Comparison of ENCODE assay signal across 12 cellular contexts in genomic region chr12:117076410-117077372, GRCh38. TPM values are rescaled to one million over a fixed set of nuclear protein-coding genes. Genes with fewer than 3 reads are reported as not detected.
A peak's percentile ranks its signal among the peaks of the same experiment; 100 is the strongest.
DNase-seq lines count a peak whose midpoint lies in the region; ATAC-seq and TF ChIP-seq lines count a peak whose summit lies in the region.
"Had no signal": no experiment of that assay in that cellular context is flagged by ENCODE, and none has a peak within 500 bp of the region (broad histone marks: within the 10 kb centered on the region; RNA-seq: fewer than 3 reads in every experiment).

No MANE protein-coding gene starts in this region.

- H3K27me3 Mint-ChIP-seq in activated naive CD8-positive, alpha-beta T cell treated with anti-CD3 and anti-CD28 coated beads, Interleukin-2, amount 10 ng/mL, durations not matched to agents 7 days and 5 days: no peaks in the 10 kb centered on the region
- H3K27me3 Mint-ChIP-seq in activated naive CD8-positive, alpha-beta T cell treated with anti-CD3 and anti-CD28 coated beads for 36 hours: no peaks in the 10 kb centered on the region
- no peaks in the 10 kb centered on the region for H3K27me3 Mint-ChIP-seq in dendritic cell treated with granulocyte-macrophage colony-stimulating factor and Interleukin-4, amounts not matched to agents 40 ng/mL and 50 ng/mL, for 4 days
- H3K27me3 Mint-ChIP-seq in type B pancreatic cell (no peaks in the 10 kb centered on the region), progenitor cell of endocrine pancreas (no peaks in the 10 kb centered on the region)
- H3K27me3 Mint-ChIP-seq in activated T-cell treated with anti-CD3 and anti-CD28 coated beads, Interleukin-2, amount 50 U/mL, for 4 hours (ENCODE audit: low read depth): no peaks in the 10 kb centered on the region

- H3K4me1 Mint-ChIP-seq in activated naive CD8-positive, alpha-beta T cell treated with anti-CD3 and anti-CD28 coated beads, Interleukin-2, amount 10 ng/mL, durations not matched to agents 7 days and 5 days: peaks cover 15% of the 10 kb centered on the region
- H3K4me1 Mint-ChIP-seq in activated naive CD8-positive, alpha-beta T cell treated with anti-CD3 and anti-CD28 coated beads for 36 hours: peaks cover 6% of the 10 kb centered on the region
- H3K4me1 Mint-ChIP-seq in dendritic cell treated with granulocyte-macrophage colony-stimulating factor and Interleukin-4, amounts not matched to agents 40 ng/mL and 50 ng/mL, for 4 days (ENCODE audit: low read depth): peaks cover 18% of the 10 kb centered on the region
- peaks cover 11% of the 10 kb centered on the region for H3K4me1 Mint-ChIP-seq in type B pancreatic cell (ENCODE audit: unreplicated experiment)
- peaks cover 3% of the 10 kb centered on the region for H3K4me1 Mint-ChIP-seq in activated T-cell treated with anti-CD3 and anti-CD28 coated beads, Interleukin-2, amount 50 U/mL, for 4 hours (ENCODE audit: low read depth)
- H3K4me1 Mint-ChIP-seq in progenitor cell of endocrine pancreas (ENCODE audit: low read depth): peaks cover 1% of the 10 kb centered on the region

- peaks cover 9% of the 10 kb centered on the region for H3K36me3 Mint-ChIP-seq in activated naive CD8-positive, alpha-beta T cell treated with anti-CD3 and anti-CD28 coated beads, Interleukin-2, amount 10 ng/mL, durations not matched to agents 7 days and 5 days
- no peaks in the 10 kb centered on the region for H3K36me3 Mint-ChIP-seq in activated naive CD8-positive, alpha-beta T cell treated with anti-CD3 and anti-CD28 coated beads for 36 hours
- no peaks in the 10 kb centered on the region for H3K36me3 Mint-ChIP-seq in dendritic cell treated with granulocyte-macrophage colony-stimulating factor and Interleukin-4, amounts not matched to agents 40 ng/mL and 50 ng/mL, for 4 days (ENCODE audit: low read depth)
- H3K36me3 Mint-ChIP-seq in type B pancreatic cell: no peaks in the 10 kb centered on the region
- no peaks in the 10 kb centered on the region for H3K36me3 Mint-ChIP-seq in activated T-cell treated with anti-CD3 and anti-CD28 coated beads, Interleukin-2, amount 50 U/mL, for 4 hours (ENCODE audit: insufficient read depth)
- H3K36me3 Mint-ChIP-seq in progenitor cell of endocrine pancreas (ENCODE audit: insufficient read depth): no peaks in the 10 kb centered on the region

- peak overlapping the region; percentile 74 for H3K27ac Mint-ChIP-seq in activated naive CD8-positive, alpha-beta T cell treated with anti-CD3 and anti-CD28 coated beads, Interleukin-2, amount 10 ng/mL, durations not matched to agents 7 days and 5 days
- no peak overlapping the region for H3K27ac Mint-ChIP-seq in activated naive CD8-positive, alpha-beta T cell treated with anti-CD3 and anti-CD28 coated beads for 36 hours
- peak overlapping the region; percentile 41 for H3K27ac Mint-ChIP-seq in dendritic cell treated with granulocyte-macrophage colony-stimulating factor and Interleukin-4, amounts not matched to agents 40 ng/mL and 50 ng/mL, for 4 days
- peak overlapping the region; percentile 52 for H3K27ac Mint-ChIP-seq in type B pancreatic cell
- H3K27ac Mint-ChIP-seq in progenitor cell of endocrine pancreas: no peak overlapping the region

- TF ChIP-seq CTCF in type B pancreatic cell (conservative IDR thresholded peaks at IDR 0.05): no peak
- TF ChIP-seq CTCF in progenitor cell of endocrine pancreas (IDR thresholded peaks at IDR 0.05; ENCODE audit: unreplicated experiment): no peak

- intact Hi-C loops in dendritic cell treated with granulocyte-macrophage colony-stimulating factor and Interleukin-4, amounts not matched to agents 40 ng/mL and 50 ng/mL, for 4 days (cut with micrococcal nuclease): no loop called here

- ATAC-seq in activated naive CD8-positive, alpha-beta T cell treated with anti-CD3 and anti-CD28 coated beads, Interleukin-2, amount 10 ng/mL, durations not matched to agents 7 days and 5 days (ENCODE audit: low read depth): peak; percentile 99
- ATAC-seq in activated T-cell treated with anti-CD3 and anti-CD28 coated beads, Interleukin-2, amount 50 U/mL, for 4 hours: no peak

- DNase-seq in activated naive CD8-positive, alpha-beta T cell treated with anti-CD3 and anti-CD28 coated beads, Interleukin-2, amount 10 ng/mL, durations not matched to agents 7 days and 5 days: no peak
- no peak for DNase-seq in activated naive CD8-positive, alpha-beta T cell treated with anti-CD3 and anti-CD28 coated beads for 36 hours
- DNase-seq in NCI-H2196 treated with DMSO at 0.1 percent for 48 hours (lab: John Stamatoyannopoulos, UW; ENCODE audit: unreplicated experiment) (peak; percentile 72), type B pancreatic cell (ENCODE audit: extremely low spot score, unreplicated experiment) (no peak), progenitor cell of endocrine pancreas (ENCODE audit: low spot score, unreplicated experiment) (no peak), NCI-H446 treated with DMSO at 0.1 percent for 48 hours (lab: John Stamatoyannopoulos, UW) (no peak)
- DNase-seq in activated T-cell treated with anti-CD3 and anti-CD28 coated beads, Interleukin-2, amount 50 U/mL, for 4 hours: no peak
- DNase-seq: activated naive CD4-positive, alpha-beta T cell treated with anti-CD3 and anti-CD28 coated beads, Interleukin-2, amount 50 U/mL, for 16 hours; hypothalamus; NCI-H748 treated with DMSO at 0.1 percent for 48 hours; WERI-Rb-1 had no signal

- H3K9me3 Mint-ChIP-seq in activated naive CD8-positive, alpha-beta T cell treated with anti-CD3 and anti-CD28 coated beads, Interleukin-2, amount 10 ng/mL, durations not matched to agents 7 days and 5 days: no peaks in the 10 kb centered on the region
- H3K9me3 Mint-ChIP-seq in activated naive CD8-positive, alpha-beta T cell treated with anti-CD3 and anti-CD28 coated beads for 36 hours: no peaks in the 10 kb centered on the region
- H3K9me3 Mint-ChIP-seq in dendritic cell treated with granulocyte-macrophage colony-stimulating factor and Interleukin-4, amounts not matched to agents 40 ng/mL and 50 ng/mL, for 4 days: no peaks in the 10 kb centered on the region
- H3K9me3 Mint-ChIP-seq in type B pancreatic cell (no peaks in the 10 kb centered on the region), progenitor cell of endocrine pancreas (ENCODE audit: low read depth) (no peaks in the 10 kb centered on the region)
- no peaks in the 10 kb centered on the region for H3K9me3 Mint-ChIP-seq in activated T-cell treated with anti-CD3 and anti-CD28 coated beads, Interleukin-2, amount 50 U/mL, for 4 hours

- POLR2A ChIA-PET in activated naive CD8-positive, alpha-beta T cell treated with anti-CD3 and anti-CD28 coated beads, Interleukin-2, amount 10 ng/mL, durations not matched to agents 7 days and 5 days (lab: Charles Lee): interaction anchor here (0.8 to 2.4 kb wide), 5 partner anchors 10 to 113 kb away, joined by 3 to 16 read pairs (median 4); partner anchors contain the start of gene FBXO21

- H3K4me3 Mint-ChIP-seq in activated naive CD8-positive, alpha-beta T cell treated with anti-CD3 and anti-CD28 coated beads, Interleukin-2, amount 10 ng/mL, durations not matched to agents 7 days and 5 days: peak overlapping the region; percentile 53
- no peak overlapping the region for H3K4me3 Mint-ChIP-seq in activated naive CD8-positive, alpha-beta T cell treated with anti-CD3 and anti-CD28 coated beads for 36 hours
- no peak overlapping the region for H3K4me3 Mint-ChIP-seq in dendritic cell treated with granulocyte-macrophage colony-stimulating factor and Interleukin-4, amounts not matched to agents 40 ng/mL and 50 ng/mL, for 4 days
- no peak overlapping the region for H3K4me3 Mint-ChIP-seq in type B pancreatic cell
- H3K4me3 Mint-ChIP-seq in activated T-cell treated with anti-CD3 and anti-CD28 coated beads, Interleukin-2, amount 50 U/mL, for 4 hours: no peak overlapping the region
- no peak overlapping the region for H3K4me3 Mint-ChIP-seq in progenitor cell of endocrine pancreas (ENCODE audit: low read depth)

RNA-seq across cellular contexts. Expression of gene TESC, which starts 22.5 kb away (rescaled TPM):
- total RNA-seq in activated naive CD8-positive, alpha-beta T cell treated with anti-CD3 and anti-CD28 coated beads, Interleukin-2, amount 10 ng/mL, durations not matched to agents 7 days and 5 days: 10 to 100 TPM; 47.0 to 57.2 TPM
- total RNA-seq in activated naive CD8-positive, alpha-beta T cell treated with anti-CD3 and anti-CD28 coated beads for 36 hours: 10 to 100 TPM; 28.6 to 29.7 TPM
- 7.2 and 7.4 TPM in 2 replicates for total RNA-seq in type B pancreatic cell (ENCODE audit: low replicate concordance)
- 10 to 100 TPM; 18.7 to 27.6 (median 26.6) TPM for total RNA-seq in activated T-cell treated with anti-CD3 and anti-CD28 coated beads, Interleukin-2, amount 50 U/mL, for 4 hours
- total RNA-seq in progenitor cell of endocrine pancreas: 1.6 and 3.7 TPM in 2 replicates

Comparison
In these comparisons a context has a peak if more than half of its experiments do, and no peak if none do; other contexts are left out.
1. H3K27ac Mint-ChIP-seq: peak in activated naive CD8-positive, alpha-beta T cell treated with anti-CD3 and anti-CD28 coated beads, Interleukin-2, amount 10 ng/mL, durations not matched to agents 7 days and 5 days (single experiment), dendritic cell treated with granulocyte-macrophage colony-stimulating factor and Interleukin-4, amounts not matched to agents 40 ng/mL and 50 ng/mL, for 4 days (single experiment) and type B pancreatic cell (single experiment); none in activated naive CD8-positive, alpha-beta T cell treated with anti-CD3 and anti-CD28 coated beads for 36 hours (single experiment) and progenitor cell of endocrine pancreas (single experiment).